9 cellular contexts compared by ENCODE assay signal in genomic region chr6:41074692-41075436, GRCh38. TPM values are rescaled to one million over a fixed set of nuclear protein-coding genes. Genes with fewer than 3 reads are reported as not detected.
A peak's percentile ranks its signal among the peaks of the same experiment; 100 is the strongest.
DNase-seq lines count a peak whose midpoint lies in the region; ATAC-seq and TF ChIP-seq lines count a peak whose summit lies in the region.
"Had no signal": no experiment of that assay in that cellular context is flagged by ENCODE, and none has a peak within 500 bp of the region (broad histone marks: within the 10 kb centered on the region; RNA-seq: fewer than 3 reads in every experiment).

No MANE protein-coding gene starts in this region.

- peaks cover 51% of the 10 kb centered on the region for H4K20me1 ChIP-seq in SK-N-SH (ENCODE audit: insufficient read depth)

- H3K27me3 ChIP-seq in SK-N-SH (ENCODE audit: insufficient read depth): no peaks in the 10 kb centered on the region

- H3K36me3 ChIP-seq in SK-N-SH (replicated peaks in 1 of 2; ENCODE audit: control insufficient read depth in 1 of 2, insufficient read depth in 2 of 2, low read length in 1 of 2): peaks cover 17 to 33% of the 10 kb centered on the region in 2 experiments

- POLR2A ChIA-PET in SK-N-SH (lab: Yijun Ruan, JAX): no interaction called here
- POLR2A ChIA-PET in activated CD4-positive, alpha-beta memory T cell treated with anti-CD3 and anti-CD28 coated beads for 36 hours (lab: Charles Lee): no interaction called here

- no peak overlapping the region for H2AFZ ChIP-seq in SK-N-SH (ENCODE audit: low read depth)

- H3K9me3 ChIP-seq in SK-N-SH: no peaks in the 10 kb centered on the region

- H3K27ac Mint-ChIP-seq in activated CD4-positive, alpha-beta memory T cell treated with anti-CD3 and anti-CD28 coated beads for 36 hours: peak overlapping the region; percentile 95
- no peak overlapping the region for H3K27ac Mint-ChIP-seq in glutamatergic neuron (ENCODE audit: unreplicated experiment)
- peak overlapping the region in 1 of 2 donors; percentile 89 for H3K27ac Mint-ChIP-seq in stimulated activated naive CD8-positive, alpha-beta T cell treated with anti-CD3 and anti-CD28 coated beads, Interleukin-15, amount 100 ng/mL, for 72 hours

- H3K9me2 ChIP-seq in SK-N-SH: no peaks in the 10 kb centered on the region

- no peak for TF ChIP-seq EP300 in SK-N-SH (IDR thresholded peaks at IDR 0.05; ENCODE audit: borderline replicate concordance in 1 of 2, low read depth in 1 of 2, low read length in 1 of 2)

- ATAC-seq in SK-N-SH treated with all-trans-retinoic acid at 6 μM for 48 hours (no peak), GM19452 (IDR thresholded peaks at IDR 0.05; ENCODE audit: unreplicated experiment) (no peak), HG03442 (IDR thresholded peaks at IDR 0.05; ENCODE audit: unreplicated experiment) (no peak), GM18498 (IDR thresholded peaks at IDR 0.05; ENCODE audit: unreplicated experiment) (no peak)
- no peak for ATAC-seq in stimulated activated naive CD8-positive, alpha-beta T cell treated with anti-CD3 and anti-CD28 coated beads, Interleukin-15, amount 100 ng/mL, for 72 hours

- H3K36me3 Mint-ChIP-seq in activated CD4-positive, alpha-beta memory T cell treated with anti-CD3 and anti-CD28 coated beads for 36 hours: peaks cover 29% of the 10 kb centered on the region
- peaks cover 4% of the 10 kb centered on the region for H3K36me3 Mint-ChIP-seq in glutamatergic neuron (ENCODE audit: unreplicated experiment)

- H3F3A ChIP-seq in SK-N-SH (replicated peaks; ENCODE audit: insufficient read depth): peaks cover 22% of the 10 kb centered on the region

- intact Hi-C loops in activated CD4-positive, alpha-beta memory T cell treated with anti-CD3 and anti-CD28 coated beads for 36 hours (cut with micrococcal nuclease): loop anchor here (5.0 kb wide), 3 partner anchors 107 to 1848 kb away; partner anchors contain the start of genes FOXP4 and KCNK5

- WGBS in SK-N-SH (ENCODE audit: low lambda C conversion rate): 61% methylated on average over 11 of the region's 11 CpGs

- no peak for TF ChIP-seq CTCF in SK-N-SH (IDR thresholded peaks at IDR 0.05)
- no peak for TF ChIP-seq CTCF in glutamatergic neuron (IDR thresholded peaks at IDR 0.05; ENCODE audit: partially characterized antibody, unreplicated experiment)

- H3K4me3 Mint-ChIP-seq in activated CD4-positive, alpha-beta memory T cell treated with anti-CD3 and anti-CD28 coated beads for 36 hours: peak overlapping the region; percentile 91
- H3K4me3 Mint-ChIP-seq in glutamatergic neuron (ENCODE audit: unreplicated experiment): peak overlapping the region; percentile 97
- H3K4me3 Mint-ChIP-seq in stimulated activated naive CD8-positive, alpha-beta T cell treated with anti-CD3 and anti-CD28 coated beads, Interleukin-15, amount 100 ng/mL, for 72 hours: peak overlapping the region; percentile 92 to 96

- no peaks in the 10 kb centered on the region for H3K9me3 Mint-ChIP-seq in activated CD4-positive, alpha-beta memory T cell treated with anti-CD3 and anti-CD28 coated beads for 36 hours
- peaks cover 13% of the 10 kb centered on the region for H3K9me3 Mint-ChIP-seq in glutamatergic neuron (ENCODE audit: unreplicated experiment)
- H3K9me3 Mint-ChIP-seq in stimulated activated naive CD8-positive, alpha-beta T cell treated with anti-CD3 and anti-CD28 coated beads, Interleukin-15, amount 100 ng/mL, for 72 hours: no peaks in the 10 kb centered on the region

- H3K4me2 ChIP-seq in SK-N-SH: peak overlapping the region; percentile 79

- H3K27ac ChIP-seq in SK-N-SH (ENCODE audit: low read depth in 2 of 2, low read length in 1 of 2): peak overlapping the region; percentile 98 to 99; a peak in 3 of 4 replicates

- peaks cover 82% of the 10 kb centered on the region for H3K79me2 ChIP-seq in SK-N-SH (ENCODE audit: insufficient read depth)

- no peak overlapping the region for H3K9ac ChIP-seq in SK-N-SH

- no peaks in the 10 kb centered on the region for H3K27me3 Mint-ChIP-seq in activated CD4-positive, alpha-beta memory T cell treated with anti-CD3 and anti-CD28 coated beads for 36 hours
- H3K27me3 Mint-ChIP-seq in glutamatergic neuron (ENCODE audit: unreplicated experiment): peaks cover 11% of the 10 kb centered on the region
- no peaks in the 10 kb centered on the region for H3K27me3 Mint-ChIP-seq in stimulated activated naive CD8-positive, alpha-beta T cell treated with anti-CD3 and anti-CD28 coated beads, Interleukin-15, amount 100 ng/mL, for 72 hours

- no peak for DNase-seq in SK-N-SH
- DNase-seq in activated CD4-positive, alpha-beta memory T cell treated with anti-CD3 and anti-CD28 coated beads for 36 hours: no peak
- DNase-seq in glutamatergic neuron: no peak
- no peak for DNase-seq in stimulated activated naive CD8-positive, alpha-beta T cell treated with anti-CD3 and anti-CD28 coated beads, Interleukin-15, amount 100 ng/mL, for 72 hours

- peak overlapping the region; percentile 90 to 99 for H3K4me3 ChIP-seq in SK-N-SH (ENCODE audit: low read depth in 2 of 2, low read length in 1 of 2)

- TF ChIP-seq RAD21 in SK-N-SH (IDR thresholded peaks at IDR 0.05; ENCODE audit: low read length): no peak

- peaks cover 23 to 25% of the 10 kb centered on the region in 2 experiments for H3K4me1 ChIP-seq in SK-N-SH (ENCODE audit: control insufficient read depth in 1 of 2, insufficient read depth in 2 of 2, low read depth in 1 of 2, low read length in 1 of 2)

- CTCF ChIA-PET in SK-N-SH (lab: Yijun Ruan, JAX): interaction anchor here (0.6 to 1.3 kb wide), 4 partner anchors 8 to 213 kb away, joined by 3 read pairs; no protein-coding TSS in a partner anchor
- CTCF ChIA-PET in activated CD4-positive, alpha-beta memory T cell treated with anti-CD3 and anti-CD28 coated beads for 36 hours (lab: Charles Lee): interaction anchor here (0.6 to 1.6 kb wide), 3 partner anchors 9 to 107 kb away, joined by 5 to 8 read pairs (median 6); no protein-coding TSS in a partner anchor

- H3K4me1 Mint-ChIP-seq in activated CD4-positive, alpha-beta memory T cell treated with anti-CD3 and anti-CD28 coated beads for 36 hours (ENCODE audit: low read depth): peaks cover 60% of the 10 kb centered on the region
- peaks cover 32% of the 10 kb centered on the region for H3K4me1 Mint-ChIP-seq in glutamatergic neuron (ENCODE audit: low read depth, unreplicated experiment)
- peaks cover 53% of the 10 kb centered on the region for H3K4me1 Mint-ChIP-seq in stimulated activated naive CD8-positive, alpha-beta T cell treated with anti-CD3 and anti-CD28 coated beads, Interleukin-15, amount 100 ng/mL, for 72 hours

TF ChIP-seq in SK-N-SH, 30 proteins besides CTCF, POLR2A, EP300 and RAD21 (continues in another document):
- TF ChIP-seq SMC3 (IDR thresholded peaks at IDR 0.05; ENCODE audit: low read depth, low read length) (no peak), JUND (IDR thresholded peaks at IDR 0.05) (no peak)

TF ChIP-seq in SK-N-SH treated with all-trans-retinoic acid at 6 μM for 48 hours, 23 proteins besides CTCF, POLR2A, EP300 and RAD21 (continues in another document):
- TF ChIP-seq PATZ1 (CRISPR knock-in tag; IDR thresholded peaks at IDR 0.05; ENCODE audit: borderline replicate concordance) (no peak), TCF4 (CRISPR knock-in tag; IDR thresholded peaks at IDR 0.05; ENCODE audit: borderline replicate concordance) (no peak), ZNF8 (CRISPR knock-in tag; IDR thresholded peaks at IDR 0.05) (no peak), ZFP3 (CRISPR knock-in tag; IDR thresholded peaks at IDR 0.05) (no peak), ZNF565 (CRISPR knock-in tag; conservative IDR thresholded peaks at IDR 0.05; ENCODE audit: low read depth) (no peak), CSDC2 (CRISPR knock-in tag; IDR thresholded peaks at IDR 0.05) (no peak), TOX (CRISPR knock-in tag; IDR thresholded peaks at IDR 0.05; ENCODE audit: borderline replicate concordance) (no peak), SNAI2 (CRISPR knock-in tag; IDR thresholded peaks at IDR 0.05) (no peak), ZNF70 (CRISPR knock-in tag; IDR thresholded peaks at IDR 0.05) (no peak)

RNA-seq across cellular contexts. Expression of gene NFYA, which starts 2.1 kb away (rescaled TPM):
- polyA plus RNA-seq in SK-N-SH (2012; rRNA removed): 6.8 and 9.7 TPM in 2 replicates
- 6.8 and 8.1 TPM in 2 replicates for polyA plus RNA-seq in SK-N-SH (2012; cell fraction: cytosol; rRNA removed)
- polyA plus RNA-seq in SK-N-SH (2012; cell fraction: nucleus; rRNA removed): 10.5 and 17.2 TPM in 2 replicates
- 10 to 100 TPM; 30.2 to 30.4 TPM for total RNA-seq in activated CD4-positive, alpha-beta memory T cell treated with anti-CD3 and anti-CD28 coated beads for 36 hours
- total RNA-seq in glutamatergic neuron (ENCODE audit: unreplicated experiment): 47.8 TPM

RNA-seq across cellular contexts. Expression of gene OARD1, which starts 2.7 kb away (rescaled TPM):
- polyA plus RNA-seq in SK-N-SH (2012; rRNA removed): 5.6 and 6.4 TPM in 2 replicates
- 9.3 and 15.7 TPM in 2 replicates for polyA plus RNA-seq in SK-N-SH (2012; cell fraction: cytosol; rRNA removed)
- polyA plus RNA-seq in SK-N-SH (2012; cell fraction: nucleus; rRNA removed): 2.2 and 4.7 TPM in 2 replicates
- total RNA-seq in activated CD4-positive, alpha-beta memory T cell treated with anti-CD3 and anti-CD28 coated beads for 36 hours: 10 to 100 TPM; 40.5 to 42.9 TPM
- 24.4 TPM for total RNA-seq in glutamatergic neuron (ENCODE audit: unreplicated experiment)

RNA-seq across cellular contexts. Expression of gene APOBEC2, which starts 21.9 kb away (rescaled TPM):
- polyA plus RNA-seq in SK-N-SH (2012; rRNA removed): not detected in 2 replicates
- polyA plus RNA-seq in SK-N-SH (2012; cell fraction: cytosol; rRNA removed): not detected in 2 replicates
- polyA plus RNA-seq in SK-N-SH (2012; cell fraction: nucleus; rRNA removed): not detected in 2 replicates
- total RNA-seq in activated CD4-positive, alpha-beta memory T cell treated with anti-CD3 and anti-CD28 coated beads for 36 hours: not detected
- total RNA-seq in glutamatergic neuron (ENCODE audit: unreplicated experiment): 0.61 TPM
- total RNA-seq: subcutaneous adipose tissue had no signal

RNA-seq across cellular contexts. Expression of gene TSPO2, which starts 32.6 kb away (rescaled TPM):
- polyA plus RNA-seq in SK-N-SH (2012; rRNA removed): not detected in 2 replicates
- not detected in 2 replicates for polyA plus RNA-seq in SK-N-SH (2012; cell fraction: cytosol; rRNA removed)
- polyA plus RNA-seq in SK-N-SH (2012; cell fraction: nucleus; rRNA removed): not detected in 2 replicates
- not detected for total RNA-seq in activated CD4-positive, alpha-beta memory T cell treated with anti-CD3 and anti-CD28 coated beads for 36 hours
- not detected for total RNA-seq in glutamatergic neuron (ENCODE audit: unreplicated experiment)
- total RNA-seq: subcutaneous adipose tissue had no signal

RNA-seq across cellular contexts. Expression of gene UNC5CL, which starts 35.8 kb away (rescaled TPM):
- 0.10 TPM in 2 replicates for polyA plus RNA-seq in SK-N-SH (2012; rRNA removed)
- polyA plus RNA-seq in SK-N-SH (2012; cell fraction: cytosol; rRNA removed): 0.05 and 0.08 TPM in 2 replicates
- 1.1 and 1.2 TPM in 2 replicates for polyA plus RNA-seq in SK-N-SH (2012; cell fraction: nucleus; rRNA removed)
- 1 to 10 TPM; 2.4 to 2.5 TPM for total RNA-seq in activated CD4-positive, alpha-beta memory T cell treated with anti-CD3 and anti-CD28 coated beads for 36 hours
- 1.0 TPM for total RNA-seq in glutamatergic neuron (ENCODE audit: unreplicated experiment)
